Comparison of ENCODE assay signal across 2 cellular contexts in the genomic region with DNA sequence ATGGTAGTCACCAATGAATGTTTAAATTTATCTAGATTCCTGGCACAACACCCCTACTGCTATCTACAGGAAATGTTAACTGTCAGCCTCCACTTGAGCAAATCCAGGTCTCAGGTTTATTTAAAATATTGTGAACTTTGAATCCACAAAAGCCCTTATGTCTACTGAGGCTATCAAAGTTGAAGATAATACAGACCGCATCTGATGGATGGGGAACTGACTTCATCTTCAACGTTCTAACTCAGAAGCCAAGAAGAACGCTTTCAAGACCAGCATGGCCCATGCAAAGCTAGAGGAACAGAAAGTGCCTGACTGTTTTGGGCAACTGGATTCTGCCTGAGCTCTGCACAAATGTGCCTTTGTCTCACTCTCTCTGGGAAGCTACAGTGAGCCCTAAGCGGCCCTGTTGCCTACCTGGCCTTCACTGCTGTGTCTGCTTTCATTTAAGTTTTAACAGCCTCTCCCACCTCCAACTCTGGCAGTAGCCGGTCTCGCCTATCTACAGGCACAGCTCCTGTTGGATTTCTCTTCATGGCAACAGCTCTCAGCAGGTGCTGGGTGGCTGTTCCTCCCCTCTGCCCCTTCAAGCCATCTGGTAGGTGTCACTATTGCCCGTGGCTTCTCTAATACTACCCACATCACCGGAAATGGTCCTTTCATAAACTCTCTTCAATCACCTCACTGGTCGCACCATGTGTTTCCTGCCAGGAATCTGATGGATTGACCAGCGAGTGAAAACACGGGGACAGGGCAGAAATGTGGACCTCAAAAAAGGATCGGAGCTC.
TF ChIP-seq lines count a peak whose summit lies in the region.

No MANE protein-coding gene starts in this region.

TF ChIP-seq in HepG2, 621 proteins besides CTCF, POLR2A, EP300 and RAD21:
- TF ChIP-seq ZNF501 (CRISPR knock-in tag; IDR thresholded peaks at IDR 0.05) (no peak), KLF13 (CRISPR knock-in tag; IDR thresholded peaks at IDR 0.05) (no peak), MIER2 (CRISPR knock-in tag; IDR thresholded peaks at IDR 0.05) (no peak), KLF15 (CRISPR knock-in tag; IDR thresholded peaks at IDR 0.05; ENCODE audit: borderline replicate concordance) (no peak), JUND (CRISPR knock-in tag; IDR thresholded peaks at IDR 0.05) (no peak), SIN3A (IDR thresholded peaks at IDR 0.05; ENCODE audit: borderline replicate concordance, low read depth, low read length) (no peak)
- TF ChIP-seq, protein P1, sequence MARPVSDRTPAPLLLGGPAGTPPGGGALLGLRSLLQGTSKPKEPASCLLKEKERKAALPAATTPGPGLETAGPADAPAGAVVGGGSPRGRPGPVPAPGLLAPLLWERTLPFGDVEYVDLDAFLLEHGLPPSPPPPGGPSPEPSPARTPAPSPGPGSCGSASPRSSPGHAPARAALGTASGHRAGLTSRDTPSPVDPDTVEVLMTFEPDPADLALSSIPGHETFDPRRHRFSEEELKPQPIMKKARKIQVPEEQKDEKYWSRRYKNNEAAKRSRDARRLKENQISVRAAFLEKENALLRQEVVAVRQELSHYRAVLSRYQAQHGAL (CRISPR knock-in tag; IDR thresholded peaks at IDR 0.05; ENCODE audit: not compliant biosample characterization): no peak
- TF ChIP-seq, protein P2, sequence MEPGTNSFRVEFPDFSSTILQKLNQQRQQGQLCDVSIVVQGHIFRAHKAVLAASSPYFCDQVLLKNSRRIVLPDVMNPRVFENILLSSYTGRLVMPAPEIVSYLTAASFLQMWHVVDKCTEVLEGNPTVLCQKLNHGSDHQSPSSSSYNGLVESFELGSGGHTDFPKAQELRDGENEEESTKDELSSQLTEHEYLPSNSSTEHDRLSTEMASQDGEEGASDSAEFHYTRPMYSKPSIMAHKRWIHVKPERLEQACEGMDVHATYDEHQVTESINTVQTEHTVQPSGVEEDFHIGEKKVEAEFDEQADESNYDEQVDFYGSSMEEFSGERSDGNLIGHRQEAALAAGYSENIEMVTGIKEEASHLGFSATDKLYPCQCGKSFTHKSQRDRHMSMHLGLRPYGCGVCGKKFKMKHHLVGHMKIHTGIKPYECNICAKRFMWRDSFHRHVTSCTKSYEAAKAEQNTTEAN (CRISPR knock-in tag; conservative IDR thresholded peaks at IDR 0.05): no peak

TF ChIP-seq in GM12891, 5 proteins besides CTCF, POLR2A, EP300 and RAD21:
- TF ChIP-seq POLR2AphosphoS5 (IDR thresholded peaks at IDR 0.05; ENCODE audit: low read depth, low read length) (no peak), SPI1 (IDR thresholded peaks at IDR 0.05; ENCODE audit: low read depth, low read length) (no peak), PAX5 (IDR thresholded peaks at IDR 0.05; ENCODE audit: insufficient read depth, low read length, severe bottlenecking) (no peak), POU2F2 (IDR thresholded peaks at IDR 0.05; ENCODE audit: low read depth, low read length) (no peak), TAF1 (IDR thresholded peaks at IDR 0.05; ENCODE audit: low read depth, low read length) (no peak)
